1 cellular context compared by ENCODE assay signal in genomic region chr15:90886291-90886614, GRCh38.
A peak's percentile ranks its signal among the peaks of the same experiment; 100 is the strongest.
TF ChIP-seq lines count a peak whose summit lies in the region.

No MANE protein-coding gene starts in this region.

TF ChIP-seq in HepG2, 621 proteins besides CTCF, POLR2A, EP300 and RAD21:
- peak; percentile 10; the same call in 1 of the 2 replicates for TF ChIP-seq ZFP91 (CRISPR knock-in tag; IDR thresholded peaks at IDR 0.05; ENCODE audit: borderline replicate concordance)
- TF ChIP-seq ZSCAN5A (CRISPR knock-in tag; IDR thresholded peaks at IDR 0.05; ENCODE audit: borderline replicate concordance), result no peak
- TF ChIP-seq NFKB2 (CRISPR knock-in tag; IDR thresholded peaks at IDR 0.05; ENCODE audit: borderline replicate concordance), result no peak
